8 cellular contexts compared by ENCODE assay signal in genomic region chr6:107460074-107460631, GRCh38. TPM values are rescaled to one million over a fixed set of nuclear protein-coding genes. Genes with fewer than 3 reads are reported as not detected.
DNase-seq lines count a peak whose midpoint lies in the region; TF ChIP-seq lines count a peak whose summit lies in the region.

No MANE protein-coding gene starts in this region.

- H3K27ac Mint-ChIP-seq in Calu3 (ENCODE audit: unreplicated experiment): peak overlapping the region; percentile 90

- H3K9me3 Mint-ChIP-seq in Calu3 (ENCODE audit: low read depth, unreplicated experiment): no peaks in the 10 kb centered on the region

- no peak for TF ChIP-seq CTCF in Calu3 (IDR thresholded peaks at IDR 0.05; ENCODE audit: unreplicated experiment)
- no peak for TF ChIP-seq CTCF in cardiac fibroblast (IDR thresholded peaks at IDR 0.05; ENCODE audit: low read depth, low read length)

- H3K4me1 Mint-ChIP-seq in Calu3 (ENCODE audit: low read depth, unreplicated experiment): peaks cover 13% of the 10 kb centered on the region

- DNase-seq in Calu3 (no peak), NCI-H69 (lab: John Stamatoyannopoulos, UW) (peak; percentile 36), cardiac fibroblast (ENCODE audit: low read depth in 2 of 2) (no peak), midbrain (lab: John Stamatoyannopoulos, UW) (peak; percentile 48), A172 (ENCODE audit: low spot score) (no peak), ureter (ENCODE audit: low spot score) (no peak), NCI-H82 treated with DMSO at 0.1 percent for 48 hours (lab: John Stamatoyannopoulos, UW; ENCODE audit: unreplicated experiment) (no peak)
- no peak for DNase-seq in stimulated activated CD4-positive, alpha-beta T cell treated with anti-CD3 and anti-CD28 coated beads, Interleukin-4, amount 100 ng/mL, for 1 hour

- H3K27me3 Mint-ChIP-seq in Calu3 (ENCODE audit: unreplicated experiment): no peaks in the 10 kb centered on the region

- peaks cover 21% of the 10 kb centered on the region for H3K36me3 Mint-ChIP-seq in Calu3 (ENCODE audit: insufficient read depth, unreplicated experiment)

- peak overlapping the region; percentile 96 to 99 for H3K4me3 ChIP-seq in cardiac fibroblast (replicated peaks in 1 of 2; ENCODE audit: low read depth in 2 of 2, low read length in 2 of 2)

- peak overlapping the region; percentile 99 for H3K4me3 Mint-ChIP-seq in Calu3 (ENCODE audit: low read depth, unreplicated experiment)

- intact Hi-C loops in Calu3 (cut with micrococcal nuclease; ENCODE audit: unreplicated experiment): no loop called here

- TSS peak; percentile 88 for BruUV-seq in Calu3 (replicated peaks; lab: Mats Ljungman, UMichigan)

- CTCF ChIA-PET in Calu3 (lab: Charles Lee): interaction anchor here (0.9 to 1.8 kb wide), 8 partner anchors 12 to 308 kb away, joined by 3 to 9 read pairs (median 3); no protein-coding TSS in a partner anchor

RNA-seq across cellular contexts. Expression of gene PDSS2, which starts 0.8 kb away (rescaled TPM):
- total RNA-seq in Calu3 (2022) (14.6 and 14.8 TPM in 2 replicates), ureter (17.4 TPM)
- 7.3 and 8.2 TPM in 2 replicates for total RNA-seq in A172 (2014; rRNA removed; shearing (Covaris generic))

RNA-seq across cellular contexts. Expression of gene SOBP, which starts 29.8 kb away (rescaled TPM):
- 1.6 and 1.7 TPM in 2 replicates for total RNA-seq in Calu3 (2022)
- total RNA-seq in A172 (2014; rRNA removed; shearing (Covaris generic)): not detected in 2 replicates
- total RNA-seq in ureter: 12.6 TPM

Comparison
In these comparisons a context has a peak if more than half of its experiments do, and no peak if none do; other contexts are left out.
1. DNase-seq: peak in NCI-H69 (single experiment) and midbrain (single experiment); none in Calu3 (single experiment), cardiac fibroblast (0 of 2), A172 (single experiment), ureter (single experiment), stimulated activated CD4-positive, alpha-beta T cell treated with anti-CD3 and anti-CD28 coated beads, Interleukin-4, amount 100 ng/mL, for 1 hour (single experiment) and NCI-H82 treated with DMSO at 0.1 percent for 48 hours (single experiment).